In the genomic region with DNA sequence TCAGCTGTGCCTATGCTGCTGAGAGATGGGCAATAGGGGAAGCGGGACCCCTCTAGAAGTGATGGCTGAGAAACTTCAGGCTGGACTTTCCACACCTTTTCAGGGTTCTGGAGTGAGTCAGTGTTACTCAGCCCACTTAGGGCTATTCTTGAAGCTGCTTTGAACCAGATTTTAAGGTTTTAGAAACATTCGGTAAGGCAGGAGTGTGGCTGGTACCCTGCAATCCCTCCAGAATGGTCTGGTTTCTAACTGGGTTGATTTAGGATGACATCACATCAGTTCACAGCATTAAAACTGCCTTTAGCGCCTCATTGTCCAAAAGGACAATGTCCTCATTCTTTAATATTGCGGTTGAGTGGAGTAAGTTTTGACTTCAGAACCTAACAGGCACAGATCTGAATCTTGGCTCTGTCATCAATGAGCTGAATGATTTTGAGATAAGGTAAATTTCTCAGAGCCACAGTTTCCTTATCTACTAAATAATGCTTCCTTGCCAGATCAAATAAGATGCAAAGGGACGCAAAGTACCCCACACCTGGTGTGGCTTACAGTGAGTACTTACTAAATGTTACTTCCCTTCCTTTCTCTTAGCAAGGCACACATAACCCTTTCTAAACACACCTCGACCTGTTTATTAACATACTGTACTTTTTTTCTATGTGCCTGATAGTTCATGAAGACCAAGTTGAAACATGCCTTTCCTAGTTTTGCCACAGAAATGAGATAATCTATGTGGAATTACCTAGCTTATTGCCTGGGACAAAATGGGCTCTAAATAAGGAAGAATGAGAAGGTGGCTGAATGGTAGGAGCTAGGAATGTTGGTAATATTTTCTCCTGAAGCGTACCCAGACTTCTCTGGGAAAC, we compare ENCODE assay signal across 23 cellular contexts.
DNase-seq lines count a peak whose midpoint lies in the region; ATAC-seq, FAIRE-seq and TF ChIP-seq lines count a peak whose summit lies in the region.
"Had no signal": no experiment of that assay in that cellular context is flagged by ENCODE, and none has a peak within 500 bp of the region (broad histone marks: within the 10 kb centered on the region; RNA-seq: fewer than 3 reads in every experiment).

No MANE protein-coding gene starts in this region.

- H3F3A ChIP-seq in GM23338 (replicated peaks; ENCODE audit: low read depth) = no peaks in the 10 kb centered on the region
- H3F3A ChIP-seq in smooth muscle cell (ENCODE audit: low read depth) = peaks cover 9% of the 10 kb centered on the region

- H3K36me3 ChIP-seq in GM23338 (ENCODE audit: insufficient read depth) (no peaks in the 10 kb centered on the region), ascending aorta (no peaks in the 10 kb centered on the region), keratinocyte (ENCODE audit: control insufficient read depth in 2 of 2, extremely low read depth in 1 of 2, insufficient read depth in 2 of 2, low read length in 2 of 2) (no peaks in the 10 kb centered on the region), smooth muscle cell (ENCODE audit: low read depth) (no peaks in the 10 kb centered on the region), heart right ventricle (no peaks in the 10 kb centered on the region), kidney (ENCODE audit: control insufficient read depth in 1 of 2, insufficient read depth in 2 of 2, low read length in 2 of 2) (no peaks in the 10 kb centered on the region)
- H3K36me3 ChIP-seq: BLaER1, esophagus squamous epithelium, uterus had no signal

- H3K9ac ChIP-seq in keratinocyte (ENCODE audit: control insufficient read depth, extremely low read depth, insufficient read depth, low read length) (peak overlapping the region; percentile 58), smooth muscle cell (ENCODE audit: low read depth) (no peak overlapping the region), kidney (ENCODE audit: low read length in 2 of 2) (no peak overlapping the region)
- H3K9ac ChIP-seq: BLaER1 had no signal

- DNase-seq in GM23338 (ENCODE audit: low spot score) = no peak
- DNase-seq in ascending aorta (ENCODE audit: low spot score in 2 of 2) = no peak
- no peak for DNase-seq in keratinocyte (ENCODE audit: low read depth, low spot score)
- no peak for DNase-seq in smooth muscle cell (lab: John Stamatoyannopoulos, UW; ENCODE audit: unreplicated experiment)
- no peak for DNase-seq in heart right ventricle
- no peak for DNase-seq in kidney
- no peak for DNase-seq in central memory CD4-positive, alpha-beta T cell
- DNase-seq in OCI-M2 (lab: John Stamatoyannopoulos, UW; ENCODE audit: unreplicated experiment) = no peak
- DNase-seq: activated CD4-positive, alpha-beta T cell treated with anti-CD3 and anti-CD28 coated beads, Interleukin-2, amount 50 U/mL, for 4 hours; activated gamma-delta T cell treated with Interleukin-2 at 50 U/mL for 16 hours; amniotic stem cell; effector memory CD4-positive, alpha-beta T cell; esophagus squamous epithelium; left colon; NCI-H1930; NCI-H2227 treated with DMSO at 0.1 percent for 48 hours; SIG-M5; uterus had no signal

- TF ChIP-seq CTCF in GM23338 (conservative IDR thresholded peaks at IDR 0.05; ENCODE audit: low read depth in 2 of 2) (no peak), ascending aorta (IDR thresholded peaks at IDR 0.05) (no peak), keratinocyte (optimal IDR thresholded peaks at IDR 0.05 in 1 of 3, IDR thresholded peaks at IDR 0.05 in 1 of 3, conservative IDR thresholded peaks at IDR 0.05 in 1 of 3; ENCODE audit: extremely low read depth in 1 of 3, insufficient read depth in 2 of 3, low read length in 3 of 3) (no peak), smooth muscle cell (IDR thresholded peaks at IDR 0.05; ENCODE audit: borderline replicate concordance, insufficient read depth, poor library complexity, severe bottlenecking) (no peak), heart right ventricle (IDR thresholded peaks at IDR 0.05) (no peak), kidney (IDR thresholded peaks at IDR 0.05; ENCODE audit: borderline replicate concordance, extremely low read depth, insufficient read depth) (no peak)

- peaks cover 26% of the 10 kb centered on the region for H4K20me1 ChIP-seq in GM23338 (replicated peaks; ENCODE audit: insufficient read depth)
- H4K20me1 ChIP-seq in keratinocyte (ENCODE audit: control insufficient read depth, extremely low read depth, insufficient read depth, low read length) = no peaks in the 10 kb centered on the region
- H4K20me1 ChIP-seq in smooth muscle cell (ENCODE audit: low read depth) = no peaks in the 10 kb centered on the region

- peaks cover 57% of the 10 kb centered on the region for H3K4me1 Mint-ChIP-seq in GM23338
- H3K4me1 Mint-ChIP-seq: neural crest cell had no signal

- no peaks in the 10 kb centered on the region for H3K27me3 ChIP-seq in GM23338 (ENCODE audit: insufficient read depth)
- no peaks in the 10 kb centered on the region for H3K27me3 ChIP-seq in ascending aorta
- H3K27me3 ChIP-seq in keratinocyte (ENCODE audit: control insufficient read depth, extremely low read depth, insufficient read depth, low read length) = no peaks in the 10 kb centered on the region
- no peaks in the 10 kb centered on the region for H3K27me3 ChIP-seq in smooth muscle cell (ENCODE audit: low read depth)
- no peaks in the 10 kb centered on the region for H3K27me3 ChIP-seq in heart right ventricle
- H3K27me3 ChIP-seq: BLaER1, esophagus squamous epithelium, uterus had no signal

- FAIRE-seq in keratinocyte (lab: Jason Lieb, UNC) (peak; percentile 97), kidney (lab: Jason Lieb, UNC) (no peak)
- FAIRE-seq: GM18507, K562 had no signal

- WGBS in smooth muscle cell (ENCODE audit: low lambda C conversion rate) = 30% methylated on average over 7 of the region's 7 CpGs
- WGBS in heart right ventricle, 2 donors = 68 to 79% methylated on average over 7 of the region's 7 CpGs

- H3K79me2 ChIP-seq in GM23338 (replicated peaks; ENCODE audit: insufficient read depth) (peaks cover 85% of the 10 kb centered on the region), keratinocyte (ENCODE audit: control insufficient read depth, insufficient read depth, low read length) (no peaks in the 10 kb centered on the region), smooth muscle cell (ENCODE audit: low read depth) (no peaks in the 10 kb centered on the region)

- no peaks in the 10 kb centered on the region for H3K9me1 ChIP-seq in keratinocyte (ENCODE audit: control insufficient read depth, extremely low read depth, insufficient read depth, low read length)

- no peak overlapping the region for H3K4me3 Mint-ChIP-seq in GM23338
- H3K4me3 Mint-ChIP-seq: neural crest cell; T-helper 1 cell treated with Interleukin-12 subunit alpha and Interleukin-12 subunit beta and Interleukin-4 antibody, amounts not matched to agents 30 μg/mL and 1 μg/mL, for 36 hours had no signal

- H3K9me2 ChIP-seq in GM23338 (ENCODE audit: insufficient read depth) = peaks cover 2% of the 10 kb centered on the region; the same call in 1 of the 2 replicates

- 0 out of 2 replicates have a peak overlapping the region, but pooled peaks have one; percentile 0 for H3K27ac Mint-ChIP-seq in GM23338
- H3K27ac Mint-ChIP-seq: T-helper 1 cell treated with Interleukin-12 subunit alpha and Interleukin-12 subunit beta and Interleukin-4 antibody, amounts not matched to agents 30 μg/mL and 1 μg/mL, for 36 hours had no signal

- H2AFZ ChIP-seq in GM23338 (no peak overlapping the region), keratinocyte (ENCODE audit: control insufficient read depth, low read length) (peak overlapping the region; percentile 81), smooth muscle cell (ENCODE audit: low read depth) (no peak overlapping the region)

- intact Hi-C loops in ascending aorta (cut with DNase I) = loop anchor here (5.0 kb wide), 2 partner anchors 36 to 59 kb away; no protein-coding TSS in a partner anchor
- intact Hi-C loops in heart right ventricle (cut with DNase I) = no loop called here
- intact Hi-C loops in kidney (cut with DNase I) = no loop called here

- no peak overlapping the region for H3K4me3 ChIP-seq in GM23338
- no peak overlapping the region for H3K4me3 ChIP-seq in ascending aorta
- H3K4me3 ChIP-seq in keratinocyte (ENCODE audit: control insufficient read depth in 2 of 3, extremely low read depth in 1 of 3, insufficient read depth in 2 of 3, low read depth in 1 of 3, low read length in 3 of 3) = peak overlapping the region in 2 of 3 experiments; percentile 36 to 49
- H3K4me3 ChIP-seq in smooth muscle cell = no peak overlapping the region
- no peak overlapping the region for H3K4me3 ChIP-seq in heart right ventricle
- H3K4me3 ChIP-seq in kidney (ENCODE audit: low read length in 2 of 2) = no peak overlapping the region
- H3K4me3 ChIP-seq: BLaER1, esophagus squamous epithelium, K562, uterus had no signal

- peaks cover 36% of the 10 kb centered on the region for H3K4me1 ChIP-seq in GM23338 (ENCODE audit: insufficient read depth)
- H3K4me1 ChIP-seq in ascending aorta = peaks cover 14 to 39% of the 10 kb centered on the region in 2 donors
- H3K4me1 ChIP-seq in keratinocyte (ENCODE audit: control insufficient read depth, extremely low read depth, insufficient read depth, low read length) = peaks cover 49% of the 10 kb centered on the region
- peaks cover 13% of the 10 kb centered on the region for H3K4me1 ChIP-seq in smooth muscle cell (ENCODE audit: low read depth)
- peaks cover 0 to 40% (median 9%) of the 10 kb centered on the region in 9 donors for H3K4me1 ChIP-seq in heart right ventricle
- H3K4me1 ChIP-seq in kidney (ENCODE audit: control insufficient read depth in 1 of 2, insufficient read depth in 1 of 2, low read depth in 1 of 2, low read length in 2 of 2) = peaks cover 4 to 12% of the 10 kb centered on the region in 2 donors
- H3K4me1 ChIP-seq: BLaER1, uterus had no signal

- peaks cover 4% of the 10 kb centered on the region; the same call in 2 of the 3 replicates for H3K36me3 Mint-ChIP-seq in GM23338 (ENCODE audit: low read depth)

- no peak for ATAC-seq in GM23338
- no peak for ATAC-seq in heart right ventricle
- ATAC-seq: K562, left colon had no signal

- H3K4me2 ChIP-seq in GM23338 (no peak overlapping the region), keratinocyte (ENCODE audit: control insufficient read depth, extremely low read depth, insufficient read depth, low read depth, low read length) (peak overlapping the region; percentile 85), smooth muscle cell (peak overlapping the region; percentile 65)
- H3K4me2 ChIP-seq: BLaER1 had no signal

- H3K9me3 ChIP-seq in ascending aorta (no peaks in the 10 kb centered on the region), keratinocyte (ENCODE audit: control insufficient read depth, low read depth, low read length) (no peaks in the 10 kb centered on the region), smooth muscle cell (replicated peaks; ENCODE audit: low read depth) (no peaks in the 10 kb centered on the region), heart right ventricle (no peaks in the 10 kb centered on the region), kidney (ENCODE audit: control insufficient read depth in 1 of 2, low read length in 2 of 2) (no peaks in the 10 kb centered on the region)
- H3K9me3 ChIP-seq: BLaER1, esophagus squamous epithelium, uterus had no signal

- peak overlapping the region; percentile 10; the same call in 1 of the 2 replicates for H3K27ac ChIP-seq in GM23338 (ENCODE audit: low read depth)
- H3K27ac ChIP-seq in ascending aorta = peak overlapping the region; percentile 54 to 65
- peak overlapping the region; percentile 83 for H3K27ac ChIP-seq in keratinocyte (ENCODE audit: control insufficient read depth, insufficient read depth, low read length)
- H3K27ac ChIP-seq in smooth muscle cell (ENCODE audit: low read depth) = peak overlapping the region; percentile 31
- H3K27ac ChIP-seq in heart right ventricle = no peak overlapping the region
- H3K27ac ChIP-seq in kidney (ENCODE audit: low read depth in 2 of 2, low read length in 2 of 2) = no peak overlapping the region
- H3K27ac ChIP-seq: BLaER1, uterus had no signal

- no peaks in the 10 kb centered on the region for H3K9me3 Mint-ChIP-seq in GM23338
- H3K9me3 Mint-ChIP-seq: neural crest cell; T-helper 1 cell treated with Interleukin-12 subunit alpha and Interleukin-12 subunit beta and Interleukin-4 antibody, amounts not matched to agents 30 μg/mL and 1 μg/mL, for 36 hours had no signal

- peaks cover 5% of the 10 kb centered on the region for H3K27me3 Mint-ChIP-seq in GM23338 (ENCODE audit: insufficient read depth, low read depth, poor library complexity)

- dilution Hi-C loops in keratinocyte (cut with MboI; ENCODE audit: extremely low pct_ligation_motif_present, low sequenced_read_pairs) = no loop called here

Comparison
In these comparisons a context has a peak if more than half of its experiments do, and no peak if none do; other contexts are left out.
1. H3K27ac ChIP-seq: peak in GM23338 (single experiment), ascending aorta (2 of 2), keratinocyte (single experiment) and smooth muscle cell (single experiment); none in heart right ventricle (0 of 10) and kidney (0 of 2).
2. H3K4me3 ChIP-seq: peak in keratinocyte (2 of 3); none in GM23338 (single experiment), ascending aorta (0 of 2), smooth muscle cell (single experiment), heart right ventricle (0 of 10) and kidney (0 of 2).